In the genomic region with DNA sequence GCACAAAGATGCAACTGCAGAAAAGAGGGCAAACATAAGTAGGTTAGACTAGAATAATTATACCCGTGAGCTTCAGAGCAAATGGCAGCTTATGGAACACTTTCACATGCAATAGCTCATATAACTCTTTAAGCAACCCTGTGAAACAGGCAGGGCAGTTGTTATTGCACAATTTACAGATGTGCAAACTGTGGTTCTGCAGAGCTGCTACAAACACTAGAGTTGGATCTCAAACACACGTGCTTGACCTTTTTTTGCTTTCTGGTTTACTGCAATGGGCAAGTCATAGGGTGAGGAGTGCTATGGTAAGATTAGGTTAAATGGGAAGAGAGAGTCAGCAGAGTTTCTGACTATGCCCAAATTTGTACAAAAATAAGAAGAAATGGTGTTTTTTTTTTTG, we compare ENCODE assay signal across 17 cellular contexts.
"Had no signal": no experiment of that assay in that cellular context is flagged by ENCODE, and none has a peak within 500 bp of the region (broad histone marks: within the 10 kb centered on the region; RNA-seq: fewer than 3 reads in every experiment).

No MANE protein-coding gene starts in this region.

- H3K27ac Mint-ChIP-seq: naive thymus-derived CD8-positive, alpha-beta T cell; stimulated activated effector memory CD8-positive, alpha-beta T cell treated with anti-CD3 and anti-CD28 coated beads, Interleukin-12 subunit alpha, Interleukin-12 subunit beta, amount 100 ng/mL, for 72 hours had no signal

- H3K36me3 Mint-ChIP-seq: stimulated activated effector memory CD8-positive, alpha-beta T cell treated with anti-CD3 and anti-CD28 coated beads, Interleukin-12 subunit alpha, Interleukin-12 subunit beta, amount 100 ng/mL, for 72 hours had no signal

- H3K4me1 Mint-ChIP-seq: naive thymus-derived CD8-positive, alpha-beta T cell; stimulated activated effector memory CD8-positive, alpha-beta T cell treated with anti-CD3 and anti-CD28 coated beads, Interleukin-12 subunit alpha, Interleukin-12 subunit beta, amount 100 ng/mL, for 72 hours had no signal

- H3K9me3 Mint-ChIP-seq: stimulated activated effector memory CD8-positive, alpha-beta T cell treated with anti-CD3 and anti-CD28 coated beads, Interleukin-12 subunit alpha, Interleukin-12 subunit beta, amount 100 ng/mL, for 72 hours had no signal

- H3K4me3 Mint-ChIP-seq: naive thymus-derived CD8-positive, alpha-beta T cell; stimulated activated effector memory CD8-positive, alpha-beta T cell treated with anti-CD3 and anti-CD28 coated beads, Interleukin-12 subunit alpha, Interleukin-12 subunit beta, amount 100 ng/mL, for 72 hours had no signal

- DNase-seq: cortex of kidney; dorsolateral prefrontal cortex; effector CD8-positive, alpha-beta T cell; gastrocnemius medialis; heart right ventricle; islet precursor cell; mucosa of descending colon; naive thymus-derived CD8-positive, alpha-beta T cell; psoas muscle; retina; right lobe of liver; stimulated activated CD4-positive, alpha-beta T cell treated with anti-CD3 and anti-CD28 coated beads, Interleukin-4, amount 100 ng/mL, for 1 hour; stimulated activated CD8-positive, alpha-beta memory T cell treated with anti-CD3 and anti-CD28 coated beads, Interleukin-4, amount 100 ng/mL, for 48 hours; stimulated activated naive CD8-positive, alpha-beta T cell treated with anti-CD3 and anti-CD28 coated beads, Interleukin-15, Interleukin-2, amounts not matched to agents 100 U/mL and 50 U/mL, for 24 hours; testis; upper lobe of right lung had no signal
